23 cellular contexts compared by ENCODE assay signal in the genomic region with DNA sequence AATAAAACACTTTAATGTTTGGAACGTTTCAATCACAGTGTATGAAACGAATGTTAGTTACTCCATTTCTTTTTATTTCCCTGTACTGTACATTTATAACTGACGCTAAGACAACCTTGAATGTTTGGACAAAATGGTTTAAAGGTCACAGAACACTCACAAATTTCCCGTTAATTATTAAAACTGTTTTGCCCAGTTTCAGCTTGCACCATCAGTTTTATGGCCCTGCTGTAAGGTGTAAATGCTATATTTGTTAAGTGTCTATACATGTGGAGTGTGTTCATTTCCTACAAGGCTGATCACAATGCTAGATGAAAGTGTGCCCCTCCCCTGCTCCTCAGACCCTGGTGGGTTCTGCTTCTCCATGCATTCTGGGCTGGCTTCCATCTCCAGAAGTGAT.
"Had no signal": no experiment of that assay in that cellular context is flagged by ENCODE, and none has a peak within 500 bp of the region (broad histone marks: within the 10 kb centered on the region; RNA-seq: fewer than 3 reads in every experiment).

No MANE protein-coding gene starts in this region.

- H3K4me2 ChIP-seq: smooth muscle cell had no signal

- ATAC-seq: naive thymus-derived CD4-positive, alpha-beta T cell; stimulated activated effector memory CD8-positive, alpha-beta T cell treated with anti-CD3 and anti-CD28 coated beads, Interleukin-12 subunit alpha, Interleukin-12 subunit beta, amount 100 ng/mL, for 72 hours; stimulated activated naive CD8-positive, alpha-beta T cell treated with anti-CD3 and anti-CD28 coated beads, Interleukin-15, Interleukin-2, amounts not matched to agents 100 U/mL and 50 U/mL, for 24 hours; upper lobe of right lung had no signal

- H3K9me3 ChIP-seq: left ventricle myocardium inferior, neutrophil, right atrium auricular region, tibial artery, upper lobe of right lung, vagina had no signal

- DNase-seq: cerebellar nuclear complex; effector CD4-positive, alpha-beta T cell; endodermal cell; heart right ventricle; islet precursor cell; left ventricle myocardium inferior; mesenchymal stem cell; midbrain; naive thymus-derived CD4-positive, alpha-beta T cell; posterior cingulate gyrus; stimulated activated CD4-positive, alpha-beta T cell treated with anti-CD3 and anti-CD28 coated beads, Interleukin-4, amount 100 ng/mL, for 1 hour; stimulated activated CD8-positive, alpha-beta memory T cell treated with anti-CD3 and anti-CD28 coated beads, Interleukin-4, amount 100 ng/mL, for 48 hours; stimulated activated naive CD8-positive, alpha-beta T cell treated with anti-CD3 and anti-CD28 coated beads, Interleukin-15, Interleukin-2, amounts not matched to agents 100 U/mL and 50 U/mL, for 24 hours; tibial artery; upper lobe of right lung had no signal

- H3K9me3 Mint-ChIP-seq: naive thymus-derived CD4-positive, alpha-beta T cell; stimulated activated effector memory CD8-positive, alpha-beta T cell treated with anti-CD3 and anti-CD28 coated beads, Interleukin-12 subunit alpha, Interleukin-12 subunit beta, amount 100 ng/mL, for 72 hours had no signal

- H3K36me3 Mint-ChIP-seq: stimulated activated effector memory CD8-positive, alpha-beta T cell treated with anti-CD3 and anti-CD28 coated beads, Interleukin-12 subunit alpha, Interleukin-12 subunit beta, amount 100 ng/mL, for 72 hours had no signal

- H3K4me1 ChIP-seq: left ventricle myocardium inferior had no signal

- FAIRE-seq: frontal cortex had no signal

- H3K27ac Mint-ChIP-seq: endodermal cell; naive thymus-derived CD4-positive, alpha-beta T cell; stimulated activated effector memory CD8-positive, alpha-beta T cell treated with anti-CD3 and anti-CD28 coated beads, Interleukin-12 subunit alpha, Interleukin-12 subunit beta, amount 100 ng/mL, for 72 hours had no signal

- H3K27me3 ChIP-seq: heart right ventricle, neutrophil, right atrium auricular region, tibial artery, upper lobe of right lung, vagina had no signal

- H3K27ac ChIP-seq: coronary artery, left ventricle myocardium inferior, neutrophil, right atrium auricular region, tibial artery, upper lobe of right lung, vagina had no signal

- H3K36me3 ChIP-seq: heart right ventricle, left ventricle myocardium inferior, neutrophil, right atrium auricular region, tibial artery, upper lobe of right lung, vagina had no signal

- H3K4me1 Mint-ChIP-seq: stimulated activated effector memory CD8-positive, alpha-beta T cell treated with anti-CD3 and anti-CD28 coated beads, Interleukin-12 subunit alpha, Interleukin-12 subunit beta, amount 100 ng/mL, for 72 hours had no signal

- H3K4me3 ChIP-seq: coronary artery, heart right ventricle, left ventricle myocardium inferior, lung, right atrium auricular region, smooth muscle cell, tibial artery, upper lobe of right lung, vagina had no signal

- H3K4me3 Mint-ChIP-seq: endodermal cell; naive thymus-derived CD4-positive, alpha-beta T cell; stimulated activated effector memory CD8-positive, alpha-beta T cell treated with anti-CD3 and anti-CD28 coated beads, Interleukin-12 subunit alpha, Interleukin-12 subunit beta, amount 100 ng/mL, for 72 hours had no signal
